ENCODE assay signal across 1 cellular context in genomic region chr12:1661553-1662335, GRCh38.
A peak's percentile ranks its signal among the peaks of the same experiment; 100 is the strongest.
TF ChIP-seq lines count a peak whose summit lies in the region.

No MANE protein-coding gene starts in this region.

TF ChIP-seq in K562, 482 proteins besides CTCF, POLR2A, EP300 and RAD21 (continued from another document and continues in another):
- no peak for TF ChIP-seq ZNF143 (CRISPR knock-in tag; IDR thresholded peaks at IDR 0.05)
- TF ChIP-seq, protein P1, sequence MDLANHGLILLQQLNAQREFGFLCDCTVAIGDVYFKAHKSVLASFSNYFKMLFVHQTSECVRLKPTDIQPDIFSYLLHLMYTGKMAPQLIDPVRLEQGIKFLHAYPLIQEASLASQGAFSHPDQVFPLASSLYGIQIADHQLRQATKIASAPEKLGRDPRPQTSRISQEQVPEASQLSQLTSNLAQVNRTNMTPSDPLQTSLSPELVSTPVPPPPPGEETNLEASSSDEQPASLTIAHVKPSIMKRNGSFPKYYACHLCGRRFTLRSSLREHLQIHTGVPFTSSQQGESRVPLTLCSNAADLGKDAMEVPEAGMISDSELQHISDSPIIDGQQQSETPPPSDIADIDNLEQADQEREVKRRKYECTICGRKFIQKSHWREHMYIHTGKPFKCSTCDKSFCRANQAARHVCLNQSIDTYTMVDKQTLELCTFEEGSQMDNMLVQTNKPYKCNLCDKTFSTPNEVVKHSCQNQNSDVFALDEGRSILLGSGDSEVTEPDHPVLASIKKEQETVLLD (IDR thresholded peaks at IDR 0.05), result peak; percentile 65; the same call in 1 of the 2 replicates
- TF ChIP-seq MYC (IDR thresholded peaks at IDR 0.05; ENCODE audit: low read depth, low read length), result peak; percentile 81
- TF ChIP-seq MYC (CRISPR knock-in tag; IDR thresholded peaks at IDR 0.05; ENCODE audit: borderline replicate concordance, low read depth), result no peak
- no peak for TF ChIP-seq SMAD2 (IDR thresholded peaks at IDR 0.05; ENCODE audit: low read depth, low read length)
- no peak for TF ChIP-seq DPF2 (IDR thresholded peaks at IDR 0.05)
- no peak; the same call in 1 of the 2 replicates for TF ChIP-seq HLTF (IDR thresholded peaks at IDR 0.05)
- TF ChIP-seq, protein P2, sequence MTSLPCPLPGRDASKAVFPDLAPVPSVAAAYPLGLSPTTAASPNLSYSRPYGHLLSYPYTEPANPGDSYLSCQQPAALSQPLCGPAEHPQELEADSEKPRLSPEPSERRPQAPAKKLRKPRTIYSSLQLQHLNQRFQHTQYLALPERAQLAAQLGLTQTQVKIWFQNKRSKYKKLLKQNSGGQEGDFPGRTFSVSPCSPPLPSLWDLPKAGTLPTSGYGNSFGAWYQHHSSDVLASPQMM (CRISPR knock-in tag; IDR thresholded peaks at IDR 0.05), result no peak
- peak; percentile 59 for TF ChIP-seq HNRNPK (IDR thresholded peaks at IDR 0.05; ENCODE audit: low read depth, low read length, poor library complexity, severe bottlenecking)
- TF ChIP-seq, protein P3, sequence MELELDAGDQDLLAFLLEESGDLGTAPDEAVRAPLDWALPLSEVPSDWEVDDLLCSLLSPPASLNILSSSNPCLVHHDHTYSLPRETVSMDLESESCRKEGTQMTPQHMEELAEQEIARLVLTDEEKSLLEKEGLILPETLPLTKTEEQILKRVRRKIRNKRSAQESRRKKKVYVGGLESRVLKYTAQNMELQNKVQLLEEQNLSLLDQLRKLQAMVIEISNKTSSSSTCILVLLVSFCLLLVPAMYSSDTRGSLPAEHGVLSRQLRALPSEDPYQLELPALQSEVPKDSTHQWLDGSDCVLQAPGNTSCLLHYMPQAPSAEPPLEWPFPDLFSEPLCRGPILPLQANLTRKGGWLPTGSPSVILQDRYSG (tag; conservative IDR thresholded peaks at IDR 0.05; ENCODE audit: low read depth), result no peak
- TF ChIP-seq SRSF3 (IDR thresholded peaks at IDR 0.05; ENCODE audit: insufficient read depth, low read length), result no peak
- no peak for TF ChIP-seq KAT2B (IDR thresholded peaks at IDR 0.05; ENCODE audit: low read depth, low read length)
- TF ChIP-seq STAT5A (IDR thresholded peaks at IDR 0.05; ENCODE audit: borderline replicate concordance, low read length), result no peak
- TF ChIP-seq RBM17 (IDR thresholded peaks at IDR 0.05; ENCODE audit: borderline replicate concordance, low read depth, low read length), result no peak
- TF ChIP-seq ZNF696 (CRISPR knock-in tag; conservative IDR thresholded peaks at IDR 0.05), result no peak
- TF ChIP-seq PCBP2 (IDR thresholded peaks at IDR 0.05; ENCODE audit: low read depth, low read length, poor library complexity, severe bottlenecking), result no peak
- TF ChIP-seq GABPB2 (CRISPR knock-in tag; conservative IDR thresholded peaks at IDR 0.05), result no peak
- no peak for TF ChIP-seq XRCC5 (IDR thresholded peaks at IDR 0.05; ENCODE audit: low read depth, low read length)
- no peak for TF ChIP-seq ZNF518B (CRISPR knock-in tag; IDR thresholded peaks at IDR 0.05)
- TF ChIP-seq BHLHE40 (IDR thresholded peaks at IDR 0.05; ENCODE audit: low read length), result peak; percentile 91
- no peak for TF ChIP-seq MBD1 (CRISPR knock-in tag; IDR thresholded peaks at IDR 0.05)
- TF ChIP-seq FOXP1 (CRISPR knock-in tag; IDR thresholded peaks at IDR 0.05), result no peak
- no peak for TF ChIP-seq RNF2 (IDR thresholded peaks at IDR 0.05)
- TF ChIP-seq OTX1 (CRISPR knock-in tag; IDR thresholded peaks at IDR 0.05), result no peak
- TF ChIP-seq ZFP91 (CRISPR knock-in tag; IDR thresholded peaks at IDR 0.05), result no peak
- no peak for TF ChIP-seq ZBTB17 (CRISPR knock-in tag; IDR thresholded peaks at IDR 0.05)
- TF ChIP-seq THRB (CRISPR knock-in tag; conservative IDR thresholded peaks at IDR 0.05), result no peak
- TF ChIP-seq CTBP1 (IDR thresholded peaks at IDR 0.05; ENCODE audit: borderline replicate concordance), result peak; percentile 68
- TF ChIP-seq RNF219 (CRISPR knock-in tag; IDR thresholded peaks at IDR 0.05), result no peak
- TF ChIP-seq, protein P4, sequence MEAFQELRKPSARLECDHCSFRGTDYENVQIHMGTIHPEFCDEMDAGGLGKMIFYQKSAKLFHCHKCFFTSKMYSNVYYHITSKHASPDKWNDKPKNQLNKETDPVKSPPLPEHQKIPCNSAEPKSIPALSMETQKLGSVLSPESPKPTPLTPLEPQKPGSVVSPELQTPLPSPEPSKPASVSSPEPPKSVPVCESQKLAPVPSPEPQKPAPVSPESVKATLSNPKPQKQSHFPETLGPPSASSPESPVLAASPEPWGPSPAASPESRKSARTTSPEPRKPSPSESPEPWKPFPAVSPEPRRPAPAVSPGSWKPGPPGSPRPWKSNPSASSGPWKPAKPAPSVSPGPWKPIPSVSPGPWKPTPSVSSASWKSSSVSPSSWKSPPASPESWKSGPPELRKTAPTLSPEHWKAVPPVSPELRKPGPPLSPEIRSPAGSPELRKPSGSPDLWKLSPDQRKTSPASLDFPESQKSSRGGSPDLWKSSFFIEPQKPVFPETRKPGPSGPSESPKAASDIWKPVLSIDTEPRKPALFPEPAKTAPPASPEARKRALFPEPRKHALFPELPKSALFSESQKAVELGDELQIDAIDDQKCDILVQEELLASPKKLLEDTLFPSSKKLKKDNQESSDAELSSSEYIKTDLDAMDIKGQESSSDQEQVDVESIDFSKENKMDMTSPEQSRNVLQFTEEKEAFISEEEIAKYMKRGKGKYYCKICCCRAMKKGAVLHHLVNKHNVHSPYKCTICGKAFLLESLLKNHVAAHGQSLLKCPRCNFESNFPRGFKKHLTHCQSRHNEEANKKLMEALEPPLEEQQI (IDR thresholded peaks at IDR 0.05), result no peak
- no peak for TF ChIP-seq ZNF583 (CRISPR knock-in tag; IDR thresholded peaks at IDR 0.05)
- no peak for TF ChIP-seq SRSF1 (IDR thresholded peaks at IDR 0.05; ENCODE audit: low read depth, low read length)
- no peak for TF ChIP-seq RFX1 (IDR thresholded peaks at IDR 0.05)
- no peak for TF ChIP-seq ZBED1 (IDR thresholded peaks at IDR 0.05)
- no peak for TF ChIP-seq FOXM1 (IDR thresholded peaks at IDR 0.05; ENCODE audit: low read depth)
- TF ChIP-seq FOXM1 (CRISPR knock-in tag; IDR thresholded peaks at IDR 0.05; ENCODE audit: low read depth), result no peak
- peak; percentile 87 for TF ChIP-seq POLR2G (IDR thresholded peaks at IDR 0.05; ENCODE audit: low read depth, low read length)
- TF ChIP-seq SAP30 (IDR thresholded peaks at IDR 0.05; ENCODE audit: borderline replicate concordance, insufficient read depth, low read depth, low read length, poor library complexity, severe bottlenecking), result no peak
- no peak for TF ChIP-seq PHF20 (IDR thresholded peaks at IDR 0.05; ENCODE audit: partially characterized antibody)
- TF ChIP-seq RBM34 (IDR thresholded peaks at IDR 0.05; ENCODE audit: borderline replicate concordance, insufficient read depth, low read length), result no peak
- TF ChIP-seq GABPA (tag; conservative IDR thresholded peaks at IDR 0.05; ENCODE audit: low read depth), result no peak
- no peak for TF ChIP-seq ZNF263 (CRISPR knock-in tag; IDR thresholded peaks at IDR 0.05; ENCODE audit: borderline replicate concordance)
- 0 out of 2 replicates have a peak, but pooled peaks have one; percentile 47 for TF ChIP-seq MXI1 (IDR thresholded peaks at IDR 0.05; ENCODE audit: low read depth, low read length)
- no peak for TF ChIP-seq ZNF830 (CRISPR knock-in tag; IDR thresholded peaks at IDR 0.05)
- no peak for TF ChIP-seq ZBTB34 (CRISPR knock-in tag; IDR thresholded peaks at IDR 0.05)
- no peak for TF ChIP-seq CBX2 (IDR thresholded peaks at IDR 0.05; ENCODE audit: insufficient read depth, low read length, poor library complexity, severe bottlenecking)
- peak; percentile 52; the same call in 1 of the 2 replicates for TF ChIP-seq CXXC5 (CRISPR knock-in tag; IDR thresholded peaks at IDR 0.05)
- no peak for TF ChIP-seq ZNF449 (CRISPR knock-in tag; IDR thresholded peaks at IDR 0.05)
- TF ChIP-seq TCF7L2 (IDR thresholded peaks at IDR 0.05; ENCODE audit: low read depth, low read length), result no peak
- TF ChIP-seq ZNF57 (CRISPR knock-in tag; IDR thresholded peaks at IDR 0.05), result no peak
